ENCODE assay signal across 1 cellular context in the genomic region with DNA sequence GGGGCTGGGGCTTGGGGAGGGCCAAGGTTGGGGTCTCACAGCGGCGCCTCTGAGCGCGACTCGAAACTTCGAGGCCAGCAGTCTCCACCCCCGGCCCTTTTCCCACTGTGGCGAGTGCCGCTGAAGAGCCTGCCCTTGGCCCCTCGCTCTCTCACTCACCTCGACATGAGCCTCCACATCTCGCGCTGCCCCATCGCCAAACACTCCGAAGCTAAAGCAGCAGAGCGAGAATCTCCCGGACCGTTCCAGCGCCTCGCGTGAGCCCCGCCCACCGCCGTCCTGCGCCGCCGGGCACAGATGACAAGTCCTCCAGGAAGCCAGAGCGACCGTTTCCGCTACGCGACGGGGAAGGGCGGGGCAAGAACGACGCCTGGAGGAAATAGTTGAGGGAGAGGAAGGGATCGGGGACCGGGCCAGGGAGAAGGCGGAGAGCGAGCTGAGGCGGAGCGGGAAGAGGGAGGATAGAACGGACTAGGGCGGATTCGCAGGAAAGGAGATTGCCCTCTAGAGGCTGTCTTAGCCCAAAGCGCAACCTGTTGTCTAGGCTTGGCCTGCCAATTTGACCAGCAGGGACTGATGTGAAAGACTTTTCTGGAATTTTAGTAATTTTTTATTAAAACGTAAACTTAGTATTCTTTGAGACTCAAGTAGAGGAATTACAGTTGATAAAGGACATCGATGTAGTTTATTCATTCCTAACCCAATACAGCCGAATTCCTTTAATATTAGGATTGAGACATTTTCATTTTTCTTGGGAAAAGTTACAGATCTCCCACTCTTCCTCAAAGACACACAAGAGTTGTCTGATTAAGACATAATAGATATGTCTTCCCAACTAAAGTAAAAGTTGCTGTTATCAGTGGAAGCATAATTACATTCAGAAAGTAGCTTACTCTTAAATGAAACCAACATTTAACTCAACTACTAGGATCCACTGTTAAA.
TF ChIP-seq lines count a peak whose summit lies in the region.

A gene with protein sequence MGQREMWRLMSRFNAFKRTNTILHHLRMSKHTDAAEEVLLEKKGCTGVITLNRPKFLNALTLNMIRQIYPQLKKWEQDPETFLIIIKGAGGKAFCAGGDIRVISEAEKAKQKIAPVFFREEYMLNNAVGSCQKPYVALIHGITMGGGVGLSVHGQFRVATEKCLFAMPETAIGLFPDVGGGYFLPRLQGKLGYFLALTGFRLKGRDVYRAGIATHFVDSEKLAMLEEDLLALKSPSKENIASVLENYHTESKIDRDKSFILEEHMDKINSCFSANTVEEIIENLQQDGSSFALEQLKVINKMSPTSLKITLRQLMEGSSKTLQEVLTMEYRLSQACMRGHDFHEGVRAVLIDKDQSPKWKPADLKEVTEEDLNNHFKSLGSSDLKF (minus strand): TSS at position 270 of the 942 bp plus-strand sequence. CDS start 76 bp downstream, at position 194.

TF ChIP-seq in K562, 482 proteins besides CTCF, POLR2A, EP300 and RAD21 (continued from another document and continues in another):
- TF ChIP-seq, protein P1, sequence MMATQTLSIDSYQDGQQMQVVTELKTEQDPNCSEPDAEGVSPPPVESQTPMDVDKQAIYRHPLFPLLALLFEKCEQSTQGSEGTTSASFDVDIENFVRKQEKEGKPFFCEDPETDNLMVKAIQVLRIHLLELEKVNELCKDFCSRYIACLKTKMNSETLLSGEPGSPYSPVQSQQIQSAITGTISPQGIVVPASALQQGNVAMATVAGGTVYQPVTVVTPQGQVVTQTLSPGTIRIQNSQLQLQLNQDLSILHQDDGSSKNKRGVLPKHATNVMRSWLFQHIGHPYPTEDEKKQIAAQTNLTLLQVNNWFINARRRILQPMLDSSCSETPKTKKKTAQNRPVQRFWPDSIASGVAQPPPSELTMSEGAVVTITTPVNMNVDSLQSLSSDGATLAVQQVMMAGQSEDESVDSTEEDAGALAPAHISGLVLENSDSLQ (IDR thresholded peaks at IDR 0.05) = peak; percentile 67
- TF ChIP-seq, protein P2, sequence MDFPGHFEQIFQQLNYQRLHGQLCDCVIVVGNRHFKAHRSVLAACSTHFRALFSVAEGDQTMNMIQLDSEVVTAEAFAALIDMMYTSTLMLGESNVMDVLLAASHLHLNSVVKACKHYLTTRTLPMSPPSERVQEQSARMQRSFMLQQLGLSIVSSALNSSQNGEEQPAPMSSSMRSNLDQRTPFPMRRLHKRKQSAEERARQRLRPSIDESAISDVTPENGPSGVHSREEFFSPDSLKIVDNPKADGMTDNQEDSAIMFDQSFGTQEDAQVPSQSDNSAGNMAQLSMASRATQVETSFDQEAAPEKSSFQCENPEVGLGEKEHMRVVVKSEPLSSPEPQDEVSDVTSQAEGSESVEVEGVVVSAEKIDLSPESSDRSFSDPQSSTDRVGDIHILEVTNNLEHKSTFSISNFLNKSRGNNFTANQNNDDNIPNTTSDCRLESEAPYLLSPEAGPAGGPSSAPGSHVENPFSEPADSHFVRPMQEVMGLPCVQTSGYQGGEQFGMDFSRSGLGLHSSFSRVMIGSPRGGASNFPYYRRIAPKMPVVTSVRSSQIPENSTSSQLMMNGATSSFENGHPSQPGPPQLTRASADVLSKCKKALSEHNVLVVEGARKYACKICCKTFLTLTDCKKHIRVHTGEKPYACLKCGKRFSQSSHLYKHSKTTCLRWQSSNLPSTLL (IDR thresholded peaks at IDR 0.05) = no peak
- TF ChIP-seq NR2F6 (CRISPR knock-in tag; IDR thresholded peaks at IDR 0.05) = no peak
- TF ChIP-seq, protein P3, sequence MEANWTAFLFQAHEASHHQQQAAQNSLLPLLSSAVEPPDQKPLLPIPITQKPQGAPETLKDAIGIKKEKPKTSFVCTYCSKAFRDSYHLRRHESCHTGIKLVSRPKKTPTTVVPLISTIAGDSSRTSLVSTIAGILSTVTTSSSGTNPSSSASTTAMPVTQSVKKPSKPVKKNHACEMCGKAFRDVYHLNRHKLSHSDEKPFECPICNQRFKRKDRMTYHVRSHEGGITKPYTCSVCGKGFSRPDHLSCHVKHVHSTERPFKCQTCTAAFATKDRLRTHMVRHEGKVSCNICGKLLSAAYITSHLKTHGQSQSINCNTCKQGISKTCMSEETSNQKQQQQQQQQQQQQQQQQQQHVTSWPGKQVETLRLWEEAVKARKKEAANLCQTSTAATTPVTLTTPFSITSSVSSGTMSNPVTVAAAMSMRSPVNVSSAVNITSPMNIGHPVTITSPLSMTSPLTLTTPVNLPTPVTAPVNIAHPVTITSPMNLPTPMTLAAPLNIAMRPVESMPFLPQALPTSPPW (CRISPR knock-in tag; IDR thresholded peaks at IDR 0.05) = peak; percentile 75
- TF ChIP-seq KLF1 (tag; IDR thresholded peaks at IDR 0.05) = no peak; the same call in 1 of the 2 replicates
- TF ChIP-seq ZC3H4 (CRISPR knock-in tag; IDR thresholded peaks at IDR 0.05; ENCODE audit: borderline replicate concordance) = no peak
- no peak for TF ChIP-seq POU5F1 (IDR thresholded peaks at IDR 0.05; ENCODE audit: borderline replicate concordance, low read depth, low read length, partially characterized antibody)
- TF ChIP-seq CBX1 (IDR thresholded peaks at IDR 0.05; ENCODE audit: low read depth) = peak; percentile 51; the same call in 1 of the 2 replicates
- TF ChIP-seq POLR3A (IDR thresholded peaks at IDR 0.05; ENCODE audit: borderline replicate concordance, extremely low read depth, insufficient read depth, insufficient read length) = no peak
- TF ChIP-seq GTF2F1 (IDR thresholded peaks at IDR 0.05; ENCODE audit: low read depth, low read length) = no peak
- TF ChIP-seq, protein P4, sequence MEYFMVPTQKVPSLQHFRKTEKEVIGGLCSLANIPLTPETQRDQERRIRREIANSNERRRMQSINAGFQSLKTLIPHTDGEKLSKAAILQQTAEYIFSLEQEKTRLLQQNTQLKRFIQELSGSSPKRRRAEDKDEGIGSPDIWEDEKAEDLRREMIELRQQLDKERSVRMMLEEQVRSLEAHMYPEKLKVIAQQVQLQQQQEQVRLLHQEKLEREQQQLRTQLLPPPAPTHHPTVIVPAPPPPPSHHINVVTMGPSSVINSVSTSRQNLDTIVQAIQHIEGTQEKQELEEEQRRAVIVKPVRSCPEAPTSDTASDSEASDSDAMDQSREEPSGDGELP (CRISPR knock-in tag; IDR thresholded peaks at IDR 0.05; ENCODE audit: borderline replicate concordance) = peak; percentile 97
- TF ChIP-seq, protein P5, sequence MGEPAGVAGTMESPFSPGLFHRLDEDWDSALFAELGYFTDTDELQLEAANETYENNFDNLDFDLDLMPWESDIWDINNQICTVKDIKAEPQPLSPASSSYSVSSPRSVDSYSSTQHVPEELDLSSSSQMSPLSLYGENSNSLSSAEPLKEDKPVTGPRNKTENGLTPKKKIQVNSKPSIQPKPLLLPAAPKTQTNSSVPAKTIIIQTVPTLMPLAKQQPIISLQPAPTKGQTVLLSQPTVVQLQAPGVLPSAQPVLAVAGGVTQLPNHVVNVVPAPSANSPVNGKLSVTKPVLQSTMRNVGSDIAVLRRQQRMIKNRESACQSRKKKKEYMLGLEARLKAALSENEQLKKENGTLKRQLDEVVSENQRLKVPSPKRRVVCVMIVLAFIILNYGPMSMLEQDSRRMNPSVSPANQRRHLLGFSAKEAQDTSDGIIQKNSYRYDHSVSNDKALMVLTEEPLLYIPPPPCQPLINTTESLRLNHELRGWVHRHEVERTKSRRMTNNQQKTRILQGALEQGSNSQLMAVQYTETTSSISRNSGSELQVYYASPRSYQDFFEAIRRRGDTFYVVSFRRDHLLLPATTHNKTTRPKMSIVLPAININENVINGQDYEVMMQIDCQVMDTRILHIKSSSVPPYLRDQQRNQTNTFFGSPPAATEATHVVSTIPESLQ (CRISPR knock-in tag; IDR thresholded peaks at IDR 0.05) = no peak
- TF ChIP-seq, protein P6, sequence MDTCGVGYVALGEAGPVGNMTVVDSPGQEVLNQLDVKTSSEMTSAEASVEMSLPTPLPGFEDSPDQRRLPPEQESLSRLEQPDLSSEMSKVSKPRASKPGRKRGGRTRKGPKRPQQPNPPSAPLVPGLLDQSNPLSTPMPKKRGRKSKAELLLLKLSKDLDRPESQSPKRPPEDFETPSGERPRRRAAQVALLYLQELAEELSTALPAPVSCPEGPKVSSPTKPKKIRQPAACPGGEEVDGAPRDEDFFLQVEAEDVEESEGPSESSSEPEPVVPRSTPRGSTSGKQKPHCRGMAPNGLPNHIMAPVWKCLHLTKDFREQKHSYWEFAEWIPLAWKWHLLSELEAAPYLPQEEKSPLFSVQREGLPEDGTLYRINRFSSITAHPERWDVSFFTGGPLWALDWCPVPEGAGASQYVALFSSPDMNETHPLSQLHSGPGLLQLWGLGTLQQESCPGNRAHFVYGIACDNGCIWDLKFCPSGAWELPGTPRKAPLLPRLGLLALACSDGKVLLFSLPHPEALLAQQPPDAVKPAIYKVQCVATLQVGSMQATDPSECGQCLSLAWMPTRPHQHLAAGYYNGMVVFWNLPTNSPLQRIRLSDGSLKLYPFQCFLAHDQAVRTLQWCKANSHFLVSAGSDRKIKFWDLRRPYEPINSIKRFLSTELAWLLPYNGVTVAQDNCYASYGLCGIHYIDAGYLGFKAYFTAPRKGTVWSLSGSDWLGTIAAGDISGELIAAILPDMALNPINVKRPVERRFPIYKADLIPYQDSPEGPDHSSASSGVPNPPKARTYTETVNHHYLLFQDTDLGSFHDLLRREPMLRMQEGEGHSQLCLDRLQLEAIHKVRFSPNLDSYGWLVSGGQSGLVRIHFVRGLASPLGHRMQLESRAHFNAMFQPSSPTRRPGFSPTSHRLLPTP (IDR thresholded peaks at IDR 0.05; ENCODE audit: borderline replicate concordance, extremely low read depth, insufficient read length) = no peak
- TF ChIP-seq SUPT5H (IDR thresholded peaks at IDR 0.05) = peak; percentile 53
- peak; percentile 21; the same call in 1 of the 2 replicates for TF ChIP-seq ARID1B (IDR thresholded peaks at IDR 0.05)
- no peak for TF ChIP-seq ILK (tag; IDR thresholded peaks at IDR 0.05; ENCODE audit: borderline replicate concordance, low read depth)
- no peak for TF ChIP-seq ZNF436 (CRISPR knock-in tag; IDR thresholded peaks at IDR 0.05)
- TF ChIP-seq RCOR1 (IDR thresholded peaks at IDR 0.05; ENCODE audit: borderline replicate concordance in 1 of 2, low read depth in 2 of 2, low read length in 2 of 2) = peak in 1 of 2 experiments; percentile 20; a peak in 2 of 4 replicates
- TF ChIP-seq, protein P7, sequence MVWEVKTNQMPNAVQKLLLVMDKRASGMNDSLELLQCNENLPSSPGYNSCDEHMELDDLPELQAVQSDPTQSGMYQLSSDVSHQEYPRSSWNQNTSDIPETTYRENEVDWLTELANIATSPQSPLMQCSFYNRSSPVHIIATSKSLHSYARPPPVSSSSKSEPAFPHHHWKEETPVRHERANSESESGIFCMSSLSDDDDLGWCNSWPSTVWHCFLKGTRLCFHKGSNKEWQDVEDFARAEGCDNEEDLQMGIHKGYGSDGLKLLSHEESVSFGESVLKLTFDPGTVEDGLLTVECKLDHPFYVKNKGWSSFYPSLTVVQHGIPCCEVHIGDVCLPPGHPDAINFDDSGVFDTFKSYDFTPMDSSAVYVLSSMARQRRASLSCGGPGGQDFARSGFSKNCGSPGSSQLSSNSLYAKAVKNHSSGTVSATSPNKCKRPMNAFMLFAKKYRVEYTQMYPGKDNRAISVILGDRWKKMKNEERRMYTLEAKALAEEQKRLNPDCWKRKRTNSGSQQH (CRISPR knock-in tag; IDR thresholded peaks at IDR 0.05) = no peak
- TF ChIP-seq SMARCB1 (IDR thresholded peaks at IDR 0.05; ENCODE audit: insufficient read length, low read depth) = no peak
- no peak for TF ChIP-seq BCL6 (CRISPR knock-in tag; IDR thresholded peaks at IDR 0.05)
- TF ChIP-seq ZNF232 (CRISPR knock-in tag; IDR thresholded peaks at IDR 0.05) = no peak
- no peak for TF ChIP-seq ZNF785 (CRISPR knock-in tag; IDR thresholded peaks at IDR 0.05)
- peak; percentile 32; the same call in 1 of the 2 replicates for TF ChIP-seq RB1 (IDR thresholded peaks at IDR 0.05; ENCODE audit: low read depth)
- TF ChIP-seq SMARCE1 (IDR thresholded peaks at IDR 0.05) = no peak
- TF ChIP-seq MEF2A (IDR thresholded peaks at IDR 0.05; ENCODE audit: control insufficient read depth, low read depth, low read length) = no peak
- no peak for TF ChIP-seq COPS2 (conservative IDR thresholded peaks at IDR 0.05)
- peak; percentile 73 for TF ChIP-seq PHF20 (IDR thresholded peaks at IDR 0.05; ENCODE audit: partially characterized antibody)
- TF ChIP-seq, protein P8, sequence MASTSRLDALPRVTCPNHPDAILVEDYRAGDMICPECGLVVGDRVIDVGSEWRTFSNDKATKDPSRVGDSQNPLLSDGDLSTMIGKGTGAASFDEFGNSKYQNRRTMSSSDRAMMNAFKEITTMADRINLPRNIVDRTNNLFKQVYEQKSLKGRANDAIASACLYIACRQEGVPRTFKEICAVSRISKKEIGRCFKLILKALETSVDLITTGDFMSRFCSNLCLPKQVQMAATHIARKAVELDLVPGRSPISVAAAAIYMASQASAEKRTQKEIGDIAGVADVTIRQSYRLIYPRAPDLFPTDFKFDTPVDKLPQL (IDR thresholded peaks at IDR 0.05; ENCODE audit: extremely low read depth, insufficient read length) = no peak
- TF ChIP-seq, protein P9, sequence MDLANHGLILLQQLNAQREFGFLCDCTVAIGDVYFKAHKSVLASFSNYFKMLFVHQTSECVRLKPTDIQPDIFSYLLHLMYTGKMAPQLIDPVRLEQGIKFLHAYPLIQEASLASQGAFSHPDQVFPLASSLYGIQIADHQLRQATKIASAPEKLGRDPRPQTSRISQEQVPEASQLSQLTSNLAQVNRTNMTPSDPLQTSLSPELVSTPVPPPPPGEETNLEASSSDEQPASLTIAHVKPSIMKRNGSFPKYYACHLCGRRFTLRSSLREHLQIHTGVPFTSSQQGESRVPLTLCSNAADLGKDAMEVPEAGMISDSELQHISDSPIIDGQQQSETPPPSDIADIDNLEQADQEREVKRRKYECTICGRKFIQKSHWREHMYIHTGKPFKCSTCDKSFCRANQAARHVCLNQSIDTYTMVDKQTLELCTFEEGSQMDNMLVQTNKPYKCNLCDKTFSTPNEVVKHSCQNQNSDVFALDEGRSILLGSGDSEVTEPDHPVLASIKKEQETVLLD (IDR thresholded peaks at IDR 0.05) = peak; percentile 63; the same call in 1 of the 2 replicates
- no peak for TF ChIP-seq HDAC2 (IDR thresholded peaks at IDR 0.05)
- TF ChIP-seq KAT7 (CRISPR knock-in tag; IDR thresholded peaks at IDR 0.05; ENCODE audit: borderline replicate concordance) = no peak
- no peak for TF ChIP-seq BRD4 (IDR thresholded peaks at IDR 0.05)
- TF ChIP-seq ARNT (IDR thresholded peaks at IDR 0.05) = peak in 1 of 2 experiments; percentile 75; a peak in 1 of 4 replicates
- TF ChIP-seq, protein P10, sequence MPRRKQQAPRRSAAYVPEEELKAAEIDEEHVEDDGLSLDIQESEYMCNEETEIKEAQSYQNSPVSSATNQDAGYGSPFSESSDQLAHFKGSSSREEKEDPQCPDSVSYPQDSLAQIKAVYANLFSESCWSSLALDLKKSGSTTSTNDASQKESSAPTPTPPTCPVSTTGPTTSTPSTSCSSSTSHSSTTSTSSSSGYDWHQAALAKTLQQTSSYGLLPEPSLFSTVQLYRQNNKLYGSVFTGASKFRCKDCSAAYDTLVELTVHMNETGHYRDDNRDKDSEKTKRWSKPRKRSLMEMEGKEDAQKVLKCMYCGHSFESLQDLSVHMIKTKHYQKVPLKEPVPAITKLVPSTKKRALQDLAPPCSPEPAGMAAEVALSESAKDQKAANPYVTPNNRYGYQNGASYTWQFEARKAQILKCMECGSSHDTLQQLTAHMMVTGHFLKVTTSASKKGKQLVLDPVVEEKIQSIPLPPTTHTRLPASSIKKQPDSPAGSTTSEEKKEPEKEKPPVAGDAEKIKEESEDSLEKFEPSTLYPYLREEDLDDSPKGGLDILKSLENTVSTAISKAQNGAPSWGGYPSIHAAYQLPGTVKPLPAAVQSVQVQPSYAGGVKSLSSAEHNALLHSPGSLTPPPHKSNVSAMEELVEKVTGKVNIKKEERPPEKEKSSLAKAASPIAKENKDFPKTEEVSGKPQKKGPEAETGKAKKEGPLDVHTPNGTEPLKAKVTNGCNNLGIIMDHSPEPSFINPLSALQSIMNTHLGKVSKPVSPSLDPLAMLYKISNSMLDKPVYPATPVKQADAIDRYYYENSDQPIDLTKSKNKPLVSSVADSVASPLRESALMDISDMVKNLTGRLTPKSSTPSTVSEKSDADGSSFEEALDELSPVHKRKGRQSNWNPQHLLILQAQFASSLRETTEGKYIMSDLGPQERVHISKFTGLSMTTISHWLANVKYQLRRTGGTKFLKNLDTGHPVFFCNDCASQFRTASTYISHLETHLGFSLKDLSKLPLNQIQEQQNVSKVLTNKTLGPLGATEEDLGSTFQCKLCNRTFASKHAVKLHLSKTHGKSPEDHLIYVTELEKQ (CRISPR knock-in tag; IDR thresholded peaks at IDR 0.05) = no peak
